Comparison of ENCODE assay signal across 25 cellular contexts in the genomic region with DNA sequence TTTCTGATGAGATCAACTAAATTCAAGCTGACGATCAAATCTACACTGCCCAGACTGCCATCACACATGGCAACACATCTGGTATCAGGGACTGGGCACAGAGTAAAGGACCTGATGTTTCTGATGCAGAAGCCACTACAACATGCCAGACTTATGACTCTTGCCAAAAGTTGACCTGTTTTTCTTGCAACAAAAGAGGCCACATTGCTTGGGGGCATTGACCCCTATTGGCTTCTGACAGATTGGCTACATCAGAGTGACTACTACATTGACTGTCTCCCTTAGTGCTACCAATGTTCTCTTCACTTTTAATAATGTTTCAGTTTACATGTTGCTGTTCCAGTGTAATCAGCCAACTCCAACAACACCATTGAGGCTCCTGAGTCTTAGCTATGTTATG. TPM values are rescaled to one million over a fixed set of nuclear protein-coding genes. Genes with fewer than 3 reads are reported as not detected.
"Had no signal": no experiment of that assay in that cellular context is flagged by ENCODE, and none has a peak within 500 bp of the region (broad histone marks: within the 10 kb centered on the region; RNA-seq: fewer than 3 reads in every experiment).

No MANE protein-coding gene starts in this region.

- ATAC-seq: naive thymus-derived CD4-positive, alpha-beta T cell; natural killer cell; pancreas; psoas muscle; right cardiac atrium; right lobe of liver; stimulated activated effector memory CD8-positive, alpha-beta T cell treated with anti-CD3 and anti-CD28 coated beads, Interleukin-12 subunit alpha, Interleukin-12 subunit beta, amount 100 ng/mL, for 72 hours; stimulated activated naive B cell treated with anti-CD40 and anti-IgM and Interleukin-4, amounts not matched to agents 10 μg/mL and 1 μg/mL and 100 μg/mL, for 72 hours; upper lobe of right lung had no signal

- H3K4me2 ChIP-seq: neural progenitor cell had no signal

- H3K4me3 ChIP-seq: neural progenitor cell, pancreas, psoas muscle, right lobe of liver, sigmoid colon, stomach, thoracic aorta, thyroid gland, tibial nerve, upper lobe of right lung, uterus had no signal

- H3K9ac ChIP-seq: neural progenitor cell had no signal

- H3K36me3 ChIP-seq: neural progenitor cell, pancreas, right lobe of liver, sigmoid colon, stomach, thoracic aorta, thyroid gland, tibial nerve, upper lobe of right lung, uterus had no signal

- H3K27me3 ChIP-seq: neural progenitor cell, right lobe of liver, sigmoid colon, stomach, thyroid gland, upper lobe of right lung, uterus had no signal

- H3K27ac ChIP-seq: neural progenitor cell, pancreas, psoas muscle, right lobe of liver, sigmoid colon, stomach, thoracic aorta, thyroid gland, tibial nerve, upper lobe of right lung, uterus had no signal

- H3K4me1 ChIP-seq: neural progenitor cell, pancreas, psoas muscle, right lobe of liver, sigmoid colon, stomach, thyroid gland, tibial nerve, upper lobe of right lung, uterus had no signal

- DNase-seq: naive thymus-derived CD4-positive, alpha-beta T cell; natural killer cell; occipital lobe; pancreas; posterior cingulate gyrus; psoas muscle; right cardiac atrium; right lobe of liver; sigmoid colon; small intestine; stimulated activated CD4-positive, alpha-beta T cell treated with anti-CD3 and anti-CD28 coated beads, Interleukin-15, amount 100 ng/mL, for 24 hours; stimulated activated CD4-positive, alpha-beta T cell treated with anti-CD3 and anti-CD28 coated beads, Interleukin-2, amount 100 ng/mL, for 24 hours; stimulated activated CD4-positive, alpha-beta T cell treated with anti-CD3 and anti-CD28 coated beads, Interleukin-2, amount 100 ng/mL, for 48 hours; stimulated activated CD4-positive, alpha-beta T cell treated with anti-CD3 and anti-CD28 coated beads, Interleukin-4, amount 100 ng/mL, for 24 hours; stimulated activated naive B cell treated with anti-CD40 and anti-IgM and Interleukin-4, amounts not matched to agents 10 μg/mL and 1 μg/mL and 100 μg/mL, for 72 hours; stimulated activated naive CD4-positive, alpha-beta T cell treated with Interleukin-2 at 50 U/mL for 16 hours; stomach; thyroid gland; upper lobe of right lung; uterus had no signal

- H3K9me3 ChIP-seq: pancreas, psoas muscle, right lobe of liver, sigmoid colon, stomach, thoracic aorta, thyroid gland, tibial nerve, upper lobe of right lung, uterus had no signal

- H2AFZ ChIP-seq: neural progenitor cell had no signal

RNA-seq across cellular contexts. Expression of a gene that starts 15.3 kb away (rescaled TPM):
- total RNA-seq: naive thymus-derived CD4-positive, alpha-beta T cell had no signal
- polyA plus RNA-seq: naive thymus-derived CD4-positive, alpha-beta T cell; neural cell had no signal

RNA-seq across cellular contexts. Expression of a gene that starts 46.8 kb away (rescaled TPM):
- total RNA-seq: natural killer cell had no signal
